28 cellular contexts compared by ENCODE assay signal in genomic region chr2:147575106-147575505, GRCh38.
"Had no signal": no experiment of that assay in that cellular context is flagged by ENCODE, and none has a peak within 500 bp of the region (broad histone marks: within the 10 kb centered on the region; RNA-seq: fewer than 3 reads in every experiment).

No MANE protein-coding gene starts in this region.

- H3K36me3 ChIP-seq: colonic mucosa, esophagus muscularis mucosa, esophagus squamous epithelium, gastrocnemius medialis, gastroesophageal sphincter, heart left ventricle, heart right ventricle had no signal

- H3K27me3 Mint-ChIP-seq: dendritic cell treated with granulocyte-macrophage colony-stimulating factor and Interleukin-4, amounts not matched to agents 40 ng/mL and 50 ng/mL, for 4 days; effector memory CD8-positive, alpha-beta T cell had no signal

- H3K27me3 ChIP-seq: colonic mucosa, dorsolateral prefrontal cortex, esophagus muscularis mucosa, esophagus squamous epithelium, gastrocnemius medialis, gastroesophageal sphincter, heart left ventricle, heart right ventricle had no signal

- FAIRE-seq: colon, endometrium, endothelial cell of umbilical vein, frontal cortex had no signal

- H3K27ac ChIP-seq: colonic mucosa, coronary artery, dorsolateral prefrontal cortex, epithelial cell of prostate, esophagus muscularis mucosa, esophagus squamous epithelium, gastrocnemius medialis, gastroesophageal sphincter, heart left ventricle, heart right ventricle had no signal

- H3K4me1 Mint-ChIP-seq: endodermal cell had no signal

- ATAC-seq: effector memory CD8-positive, alpha-beta T cell; esophagus mucosa; gastrocnemius medialis; gastroesophageal sphincter; heart left ventricle; heart right ventricle had no signal

- H3K4me3 Mint-ChIP-seq: dendritic cell treated with granulocyte-macrophage colony-stimulating factor and Interleukin-4, amounts not matched to agents 40 ng/mL and 50 ng/mL, for 4 days; effector memory CD8-positive, alpha-beta T cell; endodermal cell had no signal

- H3K9me3 ChIP-seq: colonic mucosa, esophagus squamous epithelium, gastrocnemius medialis had no signal

- DNase-seq: colonic mucosa; cortex of kidney; dermis blood vessel endothelial cell; dorsolateral prefrontal cortex; effector CD4-positive, alpha-beta T cell; effector CD8-positive, alpha-beta T cell; effector memory CD4-positive, alpha-beta T cell; effector memory CD8-positive, alpha-beta T cell; endodermal cell; erythroblast; esophagus squamous epithelium; foreskin fibroblast; foreskin melanocyte; gastrocnemius medialis; glutamatergic neuron; head of caudate nucleus; heart left ventricle; heart right ventricle had no signal

- H3K4me3 ChIP-seq: colonic mucosa, coronary artery, dorsolateral prefrontal cortex, esophagus muscularis mucosa, esophagus squamous epithelium, gastrocnemius medialis, gastroesophageal sphincter, heart left ventricle, heart right ventricle had no signal

- H3K4me1 ChIP-seq: colonic mucosa, gastrocnemius medialis, gastroesophageal sphincter, heart left ventricle, heart right ventricle had no signal

- H3K27ac Mint-ChIP-seq: dendritic cell treated with granulocyte-macrophage colony-stimulating factor and Interleukin-4, amounts not matched to agents 40 ng/mL and 50 ng/mL, for 4 days; effector memory CD8-positive, alpha-beta T cell; endodermal cell had no signal
